12 cellular contexts compared by ENCODE assay signal in the genomic region with DNA sequence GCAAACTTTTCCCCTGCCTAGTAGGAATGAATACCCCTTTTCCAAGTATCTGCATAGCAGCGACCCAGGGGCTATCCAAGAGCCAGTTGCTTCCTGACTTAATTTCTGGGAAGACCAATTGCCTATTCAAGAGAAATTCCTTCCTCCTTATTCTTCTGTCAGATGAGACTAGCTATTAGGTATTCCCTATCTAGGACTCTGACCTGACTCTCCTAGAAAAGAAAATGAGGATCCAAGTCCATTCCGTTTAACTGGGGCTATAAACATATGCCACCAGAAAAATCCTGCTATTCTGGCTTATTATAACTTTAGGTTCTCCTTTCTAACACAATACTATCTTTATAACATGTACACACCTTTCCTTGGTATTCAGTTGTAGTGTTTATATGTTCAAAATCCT. TPM values are rescaled to one million over a fixed set of nuclear protein-coding genes. Genes with fewer than 3 reads are reported as not detected.
"Had no signal": no experiment of that assay in that cellular context is flagged by ENCODE, and none has a peak within 500 bp of the region (broad histone marks: within the 10 kb centered on the region; RNA-seq: fewer than 3 reads in every experiment).

No MANE protein-coding gene starts in this region.

- H3K27ac ChIP-seq: ascending aorta had no signal

- H3K9me3 ChIP-seq: ascending aorta had no signal

- H3K27me3 ChIP-seq: ascending aorta had no signal

- H3K4me3 ChIP-seq: ascending aorta had no signal

- H3K36me3 ChIP-seq: ascending aorta had no signal

- DNase-seq: activated CD4-positive, alpha-beta T cell treated with anti-CD3 and anti-CD28 coated beads, Interleukin-2, amount 10 ng/mL, durations not matched to agents 24 days and 14 days; activated CD4-positive, CD25-positive, alpha-beta regulatory T cell; naive B cell; stimulated activated CD4-positive, alpha-beta T cell treated with anti-CD3 and anti-CD28 coated beads, Interleukin-4, amount 100 ng/mL, for 1 hour; stimulated activated naive B cell treated with anti-CD40 and anti-IgM and Interleukin-4, amounts not matched to agents 10 μg/mL and 1 μg/mL and 100 μg/mL, for 72 hours had no signal

- H3K4me1 ChIP-seq: ascending aorta had no signal

- FAIRE-seq: bronchial epithelial cell, endometrium, keratinocyte had no signal

RNA-seq across cellular contexts. Expression of gene HHLA2, which starts 1.7 kb away (rescaled TPM):
- total RNA-seq: ascending aorta, bronchial epithelial cell, chondrocyte, subcutaneous adipose tissue had no signal
- polyA plus RNA-seq: esophagus, keratinocyte had no signal
